In the genomic region with DNA sequence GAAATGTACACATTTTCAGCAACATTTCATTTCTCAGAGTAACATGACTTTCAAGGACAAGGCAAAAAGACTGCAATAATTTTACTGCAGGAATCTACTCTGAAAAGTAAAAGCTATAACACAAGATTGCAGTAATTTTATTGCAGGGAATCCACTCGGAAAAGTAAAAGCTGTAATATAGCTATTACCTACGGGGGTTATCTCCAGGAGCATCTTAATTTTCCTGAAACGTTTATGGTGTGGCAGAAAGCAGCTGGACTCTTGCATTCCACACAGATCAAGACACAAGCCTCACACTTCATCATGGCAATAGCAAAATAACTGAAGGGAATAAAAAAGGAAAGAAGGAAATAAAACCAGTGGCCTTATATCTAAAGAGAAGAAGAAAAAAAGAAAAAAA, we compare ENCODE assay signal across 1 cellular context.
TF ChIP-seq lines count a peak whose summit lies in the region.

No MANE protein-coding gene starts in this region.

TF ChIP-seq in IMR-90, 13 proteins besides CTCF, POLR2A, EP300 and RAD21 (continued from another document):
- TF ChIP-seq ELK1 (IDR thresholded peaks at IDR 0.05; ENCODE audit: borderline replicate concordance, low read depth, low read length) (no peak), NFE2L2 (IDR thresholded peaks at IDR 0.05; ENCODE audit: low read depth, low read length) (no peak), RFX5 (IDR thresholded peaks at IDR 0.05; ENCODE audit: low read depth, low read length) (no peak), MXI1 (IDR thresholded peaks at IDR 0.05; ENCODE audit: borderline replicate concordance, low read depth, low read length) (no peak), CHD1 (IDR thresholded peaks at IDR 0.05; ENCODE audit: low read depth, low read length) (no peak), BHLHE40 (IDR thresholded peaks at IDR 0.05; ENCODE audit: low read depth, low read length) (no peak), MAFK (IDR thresholded peaks at IDR 0.05; ENCODE audit: low read depth, low read length) (no peak), FOS (IDR thresholded peaks at IDR 0.05; ENCODE audit: low read depth, low read length) (no peak), MAZ (IDR thresholded peaks at IDR 0.05; ENCODE audit: borderline replicate concordance, low read depth, low read length) (no peak), RCOR1 (IDR thresholded peaks at IDR 0.05; ENCODE audit: insufficient replicate concordance, low read length) (no peak), CEBPB (IDR thresholded peaks at IDR 0.05; ENCODE audit: low read depth, low read length) (no peak)
